22 cellular contexts compared by ENCODE assay signal in genomic region chr18:69985239-69985638, GRCh38.
"Had no signal": no experiment of that assay in that cellular context is flagged by ENCODE, and none has a peak within 500 bp of the region (broad histone marks: within the 10 kb centered on the region; RNA-seq: fewer than 3 reads in every experiment).

No MANE protein-coding gene starts in this region.

- H3K9ac ChIP-seq: parathyroid adenoma had no signal

- H3K79me2 ChIP-seq: parathyroid adenoma had no signal

- H3K9me3 ChIP-seq: testis had no signal

- H3K27me3 ChIP-seq: breast epithelium, esophagus muscularis mucosa, heart right ventricle, right atrium auricular region, testis, transverse colon had no signal

- H3K27me3 Mint-ChIP-seq: activated CD8-positive, alpha-beta memory T cell treated with anti-CD3 and anti-CD28 coated beads, Interleukin-2, amount 10 ng/mL, durations not matched to agents 7 days and 5 days; activated CD8-positive, alpha-beta T cell treated with anti-CD3 and anti-CD28 coated beads for 36 hours; naive B cell had no signal

- H3K4me1 ChIP-seq: breast epithelium, esophagus muscularis mucosa, right atrium auricular region, testis, transverse colon had no signal

- H3K27ac Mint-ChIP-seq: activated CD8-positive, alpha-beta memory T cell treated with anti-CD3 and anti-CD28 coated beads, Interleukin-2, amount 10 ng/mL, durations not matched to agents 7 days and 5 days; activated CD8-positive, alpha-beta T cell treated with anti-CD3 and anti-CD28 coated beads for 36 hours; activated naive CD4-positive, alpha-beta T cell treated with anti-CD3 and anti-CD28 coated beads, Interleukin-2, amount 50 U/mL, for 72 hours; activated T-helper 2 cell treated with anti-CD3 and anti-CD28 coated beads, Interferon-gamma antibody, Interleukin-2, Interleukin-4, amounts not matched to agents 10 μg/mL and 5 μg/mL and 100 μg/mL, durations not matched to agents 14 hours and 24 hours and 36 hours; mesothelial cell of epicardium; naive B cell had no signal

- H3K4me3 Mint-ChIP-seq: activated CD8-positive, alpha-beta memory T cell treated with anti-CD3 and anti-CD28 coated beads, Interleukin-2, amount 10 ng/mL, durations not matched to agents 7 days and 5 days; activated CD8-positive, alpha-beta T cell treated with anti-CD3 and anti-CD28 coated beads for 36 hours; mesothelial cell of epicardium had no signal

- H3K4me3 ChIP-seq: breast epithelium, esophagus muscularis mucosa, heart right ventricle, right atrium auricular region, testis, transverse colon had no signal

- H3K27ac ChIP-seq: breast epithelium, esophagus muscularis mucosa, heart right ventricle, parathyroid adenoma, right atrium auricular region, testis, transverse colon had no signal

- ATAC-seq: activated CD8-positive, alpha-beta memory T cell treated with anti-CD3 and anti-CD28 coated beads, Interleukin-2, amount 10 ng/mL, durations not matched to agents 7 days and 5 days; activated CD8-positive, alpha-beta T cell treated with anti-CD3 and anti-CD28 coated beads for 36 hours; activated naive CD4-positive, alpha-beta T cell treated with anti-CD3 and anti-CD28 coated beads, Interleukin-2, amount 50 U/mL, for 72 hours; heart right ventricle; left colon had no signal

- DNase-seq: activated CD4-positive, alpha-beta T cell treated with anti-CD3 and anti-CD28 coated beads, Interleukin-2, amount 50 U/mL, for 1 hour; activated CD8-positive, alpha-beta memory T cell treated with anti-CD3 and anti-CD28 coated beads, Interleukin-2, amount 10 ng/mL, durations not matched to agents 7 days and 5 days; activated CD8-positive, alpha-beta T cell treated with anti-CD3 and anti-CD28 coated beads for 36 hours; activated T-cell treated with anti-CD3 and anti-CD28 coated beads, Interleukin-2, amount 50 U/mL, for 48 hours; central memory CD4-positive, alpha-beta T cell; foreskin melanocyte; heart right ventricle; left colon; mammary epithelial cell; naive B cell; occipital lobe; stimulated activated naive CD4-positive, alpha-beta T cell treated with Interleukin-2 at 50 U/mL for 16 hours; T-helper 2 cell; testis; transverse colon had no signal

- H2AFZ ChIP-seq: parathyroid adenoma had no signal

- H3K36me3 ChIP-seq: breast epithelium, right atrium auricular region had no signal
